Comparison of ENCODE assay signal across 1 cellular context in genomic region chr4:6802626-6803025, GRCh38.
TF ChIP-seq lines count a peak whose summit lies in the region.

No MANE protein-coding gene starts in this region.

TF ChIP-seq in IMR-90, 13 proteins besides CTCF, POLR2A, EP300 and RAD21:
- TF ChIP-seq BHLHE40 (IDR thresholded peaks at IDR 0.05; ENCODE audit: low read depth, low read length) (no peak), MAFK (IDR thresholded peaks at IDR 0.05; ENCODE audit: low read depth, low read length) (no peak), SMC3 (IDR thresholded peaks at IDR 0.05; ENCODE audit: low read depth, low read length) (no peak), FOS (IDR thresholded peaks at IDR 0.05; ENCODE audit: low read depth, low read length) (no peak), CEBPB (IDR thresholded peaks at IDR 0.05; ENCODE audit: low read depth, low read length) (no peak), RFX5 (IDR thresholded peaks at IDR 0.05; ENCODE audit: low read depth, low read length) (no peak), ELK1 (IDR thresholded peaks at IDR 0.05; ENCODE audit: borderline replicate concordance, low read depth, low read length) (no peak)
